ENCODE assay signal across 19 cellular contexts in the genomic region with DNA sequence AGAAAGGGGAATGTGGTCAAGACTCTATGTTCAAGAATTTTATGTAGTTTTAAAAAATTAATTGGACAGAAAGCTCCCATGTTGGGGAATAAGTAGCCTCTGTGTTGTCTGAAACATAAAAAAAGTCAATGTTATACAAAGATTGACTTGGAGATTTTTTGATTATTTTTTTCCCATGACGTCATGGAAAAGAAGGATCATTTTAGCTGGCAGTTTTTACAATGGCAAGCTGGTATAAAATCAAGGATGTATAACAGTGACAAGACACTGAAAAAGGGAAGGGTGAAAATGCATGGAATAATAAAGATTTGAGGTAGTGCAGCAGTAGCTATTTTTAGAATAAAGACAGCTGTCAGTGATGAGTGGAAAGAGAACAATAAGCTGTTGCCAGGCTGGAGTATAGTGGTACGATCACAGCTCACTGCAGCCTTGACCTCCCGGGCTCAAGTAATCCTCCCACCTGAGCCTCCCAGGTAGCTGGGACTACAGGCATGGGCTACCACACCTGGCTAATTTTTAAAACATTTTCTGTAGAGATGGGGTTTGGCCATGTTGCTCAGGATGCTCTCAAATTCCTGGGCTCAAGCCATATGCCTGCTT. TPM values are rescaled to one million over a fixed set of nuclear protein-coding genes. Genes with fewer than 3 reads are reported as not detected.
DNase-seq lines count a peak whose midpoint lies in the region; ATAC-seq and TF ChIP-seq lines count a peak whose summit lies in the region.
"Had no signal": no experiment of that assay in that cellular context is flagged by ENCODE, and none has a peak within 500 bp of the region (broad histone marks: within the 10 kb centered on the region; RNA-seq: fewer than 3 reads in every experiment).

No MANE protein-coding gene starts in this region.

- H3K27me3 Mint-ChIP-seq in stimulated activated naive CD8-positive, alpha-beta T cell treated with anti-CD3 and anti-CD28 coated beads, Interleukin-15, Interleukin-2, amounts not matched to agents 100 ng/mL and 50 ng/mL, for 24 hours = no peaks in the 10 kb centered on the region

- H3K36me3 ChIP-seq in gastrocnemius medialis = no peaks in the 10 kb centered on the region
- H3K36me3 ChIP-seq: esophagus muscularis mucosa, thoracic aorta had no signal

- H3K27ac Mint-ChIP-seq in stimulated activated naive CD8-positive, alpha-beta T cell treated with anti-CD3 and anti-CD28 coated beads, Interleukin-15, Interleukin-2, amounts not matched to agents 100 ng/mL and 50 ng/mL, for 24 hours = peak overlapping the region; percentile 66
- H3K27ac Mint-ChIP-seq: T-helper 2 cell treated with Interferon-gamma antibody and Interleukin-4, amounts not matched to agents 5 μg/mL and 100 μg/mL, for 36 hours had no signal

- no peaks in the 10 kb centered on the region for H3K36me3 Mint-ChIP-seq in stimulated activated naive CD8-positive, alpha-beta T cell treated with anti-CD3 and anti-CD28 coated beads, Interleukin-15, Interleukin-2, amounts not matched to agents 100 ng/mL and 50 ng/mL, for 24 hours (ENCODE audit: low read depth)

- no peak for DNase-seq in stimulated activated naive CD8-positive, alpha-beta T cell treated with anti-CD3 and anti-CD28 coated beads, Interleukin-15, Interleukin-2, amounts not matched to agents 100 U/mL and 50 U/mL, for 24 hours
- peak; percentile 38 for DNase-seq in NCI-H2227 treated with DMSO at 0.1 percent for 48 hours (lab: John Stamatoyannopoulos, UW)
- DNase-seq in fibroblast of peridontal ligament (ENCODE audit: extremely low read depth) = peak; percentile 61
- no peak for DNase-seq in gastrocnemius medialis
- DNase-seq in anterior cingulate cortex (lab: John Stamatoyannopoulos, UW) = no peak
- no peak for DNase-seq in stimulated activated naive CD4-positive, alpha-beta T cell treated with Interleukin-2 at 50 U/mL for 16 hours (lab: John Stamatoyannopoulos, UW)
- DNase-seq: activated effector memory CD4-positive, alpha-beta T cell treated with Interleukin-2 at 50 U/mL for 16 hours; amniotic stem cell; Caco-2; caudate nucleus; effector CD8-positive, alpha-beta T cell; head of caudate nucleus; NCI-H1092 treated with DMSO at 0.1 percent for 48 hours; retina had no signal

- H3K4me1 ChIP-seq in gastrocnemius medialis = peaks cover 0 to 3% of the 10 kb centered on the region in 2 donors
- H3K4me1 ChIP-seq: Caco-2 had no signal

- H3K27me3 ChIP-seq in gastrocnemius medialis = no peaks in the 10 kb centered on the region
- H3K27me3 ChIP-seq: esophagus muscularis mucosa had no signal

- H3K9me3 Mint-ChIP-seq in stimulated activated naive CD8-positive, alpha-beta T cell treated with anti-CD3 and anti-CD28 coated beads, Interleukin-15, Interleukin-2, amounts not matched to agents 100 ng/mL and 50 ng/mL, for 24 hours = no peaks in the 10 kb centered on the region
- H3K9me3 Mint-ChIP-seq: T-helper 2 cell treated with Interferon-gamma antibody and Interleukin-4, amounts not matched to agents 5 μg/mL and 100 μg/mL, for 36 hours had no signal

- in situ Hi-C loops in gastrocnemius medialis (cut with MboI; ENCODE audit: low sequenced_read_pairs in 4 of 4) = no loop called here

- no peak overlapping the region for H3K27ac ChIP-seq in gastrocnemius medialis
- H3K27ac ChIP-seq: esophagus muscularis mucosa, thoracic aorta had no signal

- no peak overlapping the region for H3K4me3 ChIP-seq in gastrocnemius medialis
- H3K4me3 ChIP-seq: esophagus muscularis mucosa, thoracic aorta had no signal

- H3K4me1 Mint-ChIP-seq in stimulated activated naive CD8-positive, alpha-beta T cell treated with anti-CD3 and anti-CD28 coated beads, Interleukin-15, Interleukin-2, amounts not matched to agents 100 ng/mL and 50 ng/mL, for 24 hours (ENCODE audit: low read depth) = peaks cover 55% of the 10 kb centered on the region

- no peaks in the 10 kb centered on the region for H3K9me3 ChIP-seq in gastrocnemius medialis
- H3K9me3 ChIP-seq: Caco-2, esophagus muscularis mucosa, thoracic aorta had no signal

- peak overlapping the region; percentile 32 for H3K4me3 Mint-ChIP-seq in stimulated activated naive CD8-positive, alpha-beta T cell treated with anti-CD3 and anti-CD28 coated beads, Interleukin-15, Interleukin-2, amounts not matched to agents 100 ng/mL and 50 ng/mL, for 24 hours
- H3K4me3 Mint-ChIP-seq: T-helper 2 cell treated with Interferon-gamma antibody and Interleukin-4, amounts not matched to agents 5 μg/mL and 100 μg/mL, for 36 hours had no signal

- TF ChIP-seq CTCF in gastrocnemius medialis (IDR thresholded peaks at IDR 0.05 in 4 of 5, conservative IDR thresholded peaks at IDR 0.05 in 1 of 5) = no peak

- intact Hi-C loops in gastrocnemius medialis (cut with DNase I; ENCODE audit: low total_unique reads) = no loop called here

- no peak for TF ChIP-seq POLR2A in gastrocnemius medialis (IDR thresholded peaks at IDR 0.05)

- no peak for ATAC-seq in stimulated activated naive CD8-positive, alpha-beta T cell treated with anti-CD3 and anti-CD28 coated beads, Interleukin-15, Interleukin-2, amounts not matched to agents 100 U/mL and 50 U/mL, for 24 hours
- ATAC-seq in gastrocnemius medialis = no peak
- ATAC-seq: left lobe of liver had no signal

RNA-seq across cellular contexts. Expression of gene SLC39A10, which starts 9.2 kb away (rescaled TPM):
- 1 to 10 TPM; 1.6 to 3.5 (median 2.1) TPM for total RNA-seq in gastrocnemius medialis

Comparison
In these comparisons a context has a peak if more than half of its experiments do, and no peak if none do; other contexts are left out.
1. DNase-seq: peak in NCI-H2227 treated with DMSO at 0.1 percent for 48 hours (single experiment) and fibroblast of peridontal ligament (single experiment); none in stimulated activated naive CD8-positive, alpha-beta T cell treated with anti-CD3 and anti-CD28 coated beads, Interleukin-15, Interleukin-2, amounts not matched to agents 100 U/mL and 50 U/mL, for 24 hours (single experiment), gastrocnemius medialis (0 of 2), anterior cingulate cortex (0 of 58) and stimulated activated naive CD4-positive, alpha-beta T cell treated with Interleukin-2 at 50 U/mL for 16 hours (single experiment).